8 cellular contexts compared by ENCODE assay signal in genomic region chr17:51435641-51436091, GRCh38.
DNase-seq lines count a peak whose midpoint lies in the region; ATAC-seq, FAIRE-seq and TF ChIP-seq lines count a peak whose summit lies in the region.

No MANE protein-coding gene starts in this region.

- no peaks in the 10 kb centered on the region for H3K36me3 ChIP-seq in WERI-Rb-1

- FAIRE-seq in RCC 7860 (lab: Jason Lieb, UNC), result no peak

- peaks cover 9% of the 10 kb centered on the region for H3K27me3 ChIP-seq in WERI-Rb-1 (ENCODE audit: insufficient read depth, low read depth, severe bottlenecking)

- in situ Hi-C loops in GM13977 (cut with MboI; ENCODE audit: low pct_unique_long_range_greater_than_20kb, low sequenced_read_pairs, unreplicated experiment), result no loop called here

- peaks cover 7% of the 10 kb centered on the region for H3K9me3 ChIP-seq in WERI-Rb-1 (ENCODE audit: severe bottlenecking)

- H3K4me3 ChIP-seq in AG10803 (ENCODE audit: low read length) (no peak overlapping the region), WERI-Rb-1 (ENCODE audit: low read depth, low read length) (no peak overlapping the region), fibroblast of the aortic adventitia (ENCODE audit: low read depth, low read length) (no peak overlapping the region)

- TF ChIP-seq CTCF in AG10803 (conservative IDR thresholded peaks at IDR 0.05; ENCODE audit: low read length) (peak; percentile 17), GM13977 (IDR thresholded peaks at IDR 0.05; ENCODE audit: extremely low read depth, insufficient read depth, missing control alignments) (peak; percentile 60), WERI-Rb-1 (IDR thresholded peaks at IDR 0.05; ENCODE audit: low read depth, low read length) (peak; percentile 94), fibroblast of the aortic adventitia (IDR thresholded peaks at IDR 0.05; ENCODE audit: insufficient read depth, low read length) (no peak)

- DNase-seq in AG10803 (ENCODE audit: low read depth) (peak; percentile 3), GM13977 (ENCODE audit: low spot score) (peak; percentile 29), NCI-H1930 (lab: John Stamatoyannopoulos, UW) (peak; percentile 62 to 71), WERI-Rb-1 (peak; percentile 78), fibroblast of the aortic adventitia (ENCODE audit: low read depth) (peak; percentile 2), RCC 7860 (ENCODE audit: low spot score) (no peak)
- peak in 2 of 3 donors; percentile 30 to 35 for DNase-seq in stimulated activated CD4-positive, alpha-beta T cell treated with anti-CD3 and anti-CD28 coated beads, Interleukin-12 subunit alpha, Interleukin-12 subunit beta, amount 100 ng/mL, for 48 hours (ENCODE audit: low read depth in 2 of 3, low spot score in 1 of 3)

- ATAC-seq in GM18502 (IDR thresholded peaks at IDR 0.05; ENCODE audit: poor library complexity, unreplicated experiment), result no peak

- no peak overlapping the region for H3K27ac ChIP-seq in WERI-Rb-1
